In the genomic region with DNA sequence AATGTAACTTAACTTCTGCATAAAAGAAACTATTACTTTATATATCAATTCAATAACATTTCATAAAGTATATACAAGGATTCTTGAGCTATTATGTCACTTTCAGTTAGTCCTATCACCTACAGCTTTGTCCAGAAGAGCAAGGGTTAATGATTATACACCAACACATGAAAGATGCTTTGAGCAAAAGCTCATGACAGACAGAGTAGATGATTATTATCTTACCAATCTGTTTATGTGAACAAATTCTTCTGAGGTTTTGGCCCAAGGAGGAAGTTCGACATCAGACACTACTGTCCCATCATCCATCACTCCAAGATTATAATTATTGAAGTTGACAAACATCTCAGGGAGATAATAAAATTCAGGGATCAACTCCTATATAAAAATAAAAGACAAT, we compare ENCODE assay signal across 20 cellular contexts.
A peak's percentile ranks its signal among the peaks of the same experiment; 100 is the strongest.
DNase-seq lines count a peak whose midpoint lies in the region; ATAC-seq and TF ChIP-seq lines count a peak whose summit lies in the region.
"Had no signal": no experiment of that assay in that cellular context is flagged by ENCODE, and none has a peak within 500 bp of the region (broad histone marks: within the 10 kb centered on the region; RNA-seq: fewer than 3 reads in every experiment).

No MANE protein-coding gene starts in this region.

- ATAC-seq in HG03039 (IDR thresholded peaks at IDR 0.05; ENCODE audit: unreplicated experiment), result no peak
- no peak for ATAC-seq in HG03159 (IDR thresholded peaks at IDR 0.05; ENCODE audit: unreplicated experiment)
- ATAC-seq in esophagus mucosa, result no peak

- no peaks in the 10 kb centered on the region for H3K9me3 Mint-ChIP-seq in mesothelial cell of epicardium

- H3K9me3 ChIP-seq in fibroblast of lung (ENCODE audit: control insufficient read depth, insufficient read depth, low read depth, low read length), result no peaks in the 10 kb centered on the region
- H3K9me3 ChIP-seq: BLaER1 had no signal

- H3K4me1 ChIP-seq in fibroblast of lung (ENCODE audit: control insufficient read depth, extremely low read depth, insufficient read depth, low read length), result no peaks in the 10 kb centered on the region
- H3K4me1 ChIP-seq: BLaER1 had no signal

- no peaks in the 10 kb centered on the region for H3K27me3 Mint-ChIP-seq in mesothelial cell of epicardium (ENCODE audit: low read depth)
- H3K27me3 Mint-ChIP-seq: CD4-positive, alpha-beta memory T cell had no signal

- no peaks in the 10 kb centered on the region for H3K36me3 ChIP-seq in fibroblast of lung (ENCODE audit: control insufficient read depth, insufficient read depth, low read length)
- H3K36me3 ChIP-seq: BLaER1 had no signal

- in situ Hi-C loops in ACHN (cut with HindIII; ENCODE audit: low pct_ligation_motif_present, low pct_unique_long_range_greater_than_20kb, low sequenced_read_pairs), result no loop called here

- peaks cover 10% of the 10 kb centered on the region for H3K4me1 Mint-ChIP-seq in mesothelial cell of epicardium

- no peak overlapping the region for H3K9ac ChIP-seq in fibroblast of lung (ENCODE audit: insufficient read depth, low read length)
- H3K9ac ChIP-seq: BLaER1 had no signal

- no peaks in the 10 kb centered on the region for H4K20me1 ChIP-seq in fibroblast of lung (ENCODE audit: control insufficient read depth, extremely low read depth, insufficient read depth, low read length)
- H4K20me1 ChIP-seq: BLaER1 had no signal

- no peaks in the 10 kb centered on the region for H3K79me2 ChIP-seq in fibroblast of lung (ENCODE audit: control insufficient read depth, insufficient read depth, low read length)

- H3K27ac ChIP-seq in fibroblast of lung (ENCODE audit: insufficient read depth, low read length), result no peak overlapping the region
- H3K27ac ChIP-seq: BLaER1 had no signal

- no peaks in the 10 kb centered on the region for H3K27me3 ChIP-seq in fibroblast of lung (ENCODE audit: control insufficient read depth, insufficient read depth, low read length)
- H3K27me3 ChIP-seq: BLaER1 had no signal

- DNase-seq in ACHN, result peak; percentile 9
- peak; percentile 7 for DNase-seq in EL
- DNase-seq in NCI-H69 (lab: John Stamatoyannopoulos, UW), result peak; percentile 13
- peak; percentile 0 to 25 for DNase-seq in fibroblast of lung (ENCODE audit: low read depth in 2 of 2)
- no peak for DNase-seq in mesothelial cell of epicardium (ENCODE audit: low spot score in 2 of 2, unreplicated experiment in 2 of 2)
- DNase-seq: Calu3; CD4-positive, alpha-beta memory T cell; DMS53; KBM-7; NCI-H1105 treated with DMSO at 0.1 percent for 48 hours; NCI-H1694; NCI-H2081 treated with DMSO at 0.1 percent for 48 hours; NCI-H510A; NCI-H82; RPMI8226; SHP77 treated with DMSO at 0.1 percent for 48 hours had no signal

- peaks cover 2% of the 10 kb centered on the region for H3K36me3 Mint-ChIP-seq in mesothelial cell of epicardium

- no peak overlapping the region for H2AFZ ChIP-seq in fibroblast of lung (ENCODE audit: low read length)

- H3K4me3 ChIP-seq in fibroblast of lung (replicated peaks in 1 of 4; ENCODE audit: control extremely low read depth in 1 of 4, insufficient read depth in 1 of 4, low read depth in 3 of 4, low read length in 4 of 4), result no peak overlapping the region
- H3K4me3 ChIP-seq: BLaER1 had no signal

- H3K4me3 Mint-ChIP-seq in mesothelial cell of epicardium, result no peak overlapping the region
- H3K4me3 Mint-ChIP-seq: CD4-positive, alpha-beta memory T cell had no signal

- H3K27ac Mint-ChIP-seq in mesothelial cell of epicardium, result no peak overlapping the region

- no peak for TF ChIP-seq CTCF in fibroblast of lung (conservative IDR thresholded peaks at IDR 0.05 in 1 of 2, IDR thresholded peaks at IDR 0.05 in 1 of 2; ENCODE audit: low read depth in 1 of 2, low read length in 2 of 2)
- TF ChIP-seq CTCF in mesothelial cell of epicardium (IDR thresholded peaks at IDR 0.05; ENCODE audit: unreplicated experiment), result no peak

- no peak overlapping the region for H3K4me2 ChIP-seq in fibroblast of lung (ENCODE audit: extremely low read depth, insufficient read depth, low read length)
- H3K4me2 ChIP-seq: BLaER1 had no signal

Comparison
In these comparisons a context has a peak if more than half of its experiments do, and no peak if none do; other contexts are left out.
1. DNase-seq: peak in ACHN (single experiment), EL (single experiment), NCI-H69 (single experiment) and fibroblast of lung (2 of 2); none in mesothelial cell of epicardium (0 of 2).